ENCODE assay signal across 24 cellular contexts in the genomic region with DNA sequence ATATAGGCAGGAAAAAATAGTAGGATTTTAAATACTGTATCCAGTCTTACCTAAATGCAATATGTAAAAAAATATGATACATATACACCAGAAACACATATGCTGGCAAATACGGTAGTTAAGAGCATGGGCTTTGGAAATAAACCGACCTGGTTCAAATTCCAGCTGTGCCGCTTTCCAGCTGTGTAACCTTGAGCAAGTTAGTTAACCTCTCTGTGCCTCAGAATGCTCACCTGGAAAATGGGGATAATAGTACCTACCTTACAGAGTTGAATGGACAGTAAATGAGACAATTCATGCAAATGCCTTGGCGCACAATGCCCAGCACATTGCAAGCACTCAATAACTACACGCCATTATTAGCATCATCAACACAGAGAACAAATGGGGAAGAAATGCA. TPM values are rescaled to one million over a fixed set of nuclear protein-coding genes. Genes with fewer than 3 reads are reported as not detected.
DNase-seq lines count a peak whose midpoint lies in the region; ATAC-seq and TF ChIP-seq lines count a peak whose summit lies in the region.
"Had no signal": no experiment of that assay in that cellular context is flagged by ENCODE, and none has a peak within 500 bp of the region (broad histone marks: within the 10 kb centered on the region; RNA-seq: fewer than 3 reads in every experiment).

No MANE protein-coding gene starts in this region.

- DNase-seq in DMS 273 (lab: John Stamatoyannopoulos, UW; ENCODE audit: unreplicated experiment) (peak; percentile 21), DMS 273 treated with DMSO at 0.1 percent for 48 hours (lab: John Stamatoyannopoulos, UW) (no peak), SJCRH30 (no peak), epithelial cell of esophagus (ENCODE audit: low read depth) (peak; percentile 60), GF-D8 (lab: John Stamatoyannopoulos, UW) (no peak)
- DNase-seq: activated CD4-positive, alpha-beta memory T cell treated with anti-CD3 and anti-CD28 coated beads, Interleukin-2, amount 10 ng/mL, durations not matched to agents 7 days and 5 days; activated CD4-positive, alpha-beta T cell treated with anti-CD3 and anti-CD28 coated beads for 1 hour; activated CD8-positive, alpha-beta memory T cell treated with anti-CD3 and anti-CD28 coated beads, Interleukin-2, amount 50 U/mL, for 4 hours; activated naive CD4-positive, alpha-beta T cell treated with anti-CD3 and anti-CD28 coated beads, Interleukin-2, amount 10 ng/mL, durations not matched to agents 7 days and 5 days; colonic mucosa; COR-L47; effector memory CD4-positive, alpha-beta T cell; GDM1; islet precursor cell; naive thymus-derived CD8-positive, alpha-beta T cell; NCI-H1092; NCI-H1694; stimulated activated naive B cell treated with anti-CD40 and anti-IgM and Interleukin-4, amounts not matched to agents 10 μg/mL and 1 μg/mL and 100 μg/mL, for 72 hours; testis had no signal

- H3K9ac ChIP-seq in subcutaneous abdominal adipose tissue (ENCODE audit: low read length in 5 of 5), result no peak overlapping the region

- H3K36me3 ChIP-seq in SJCRH30 (no peaks in the 10 kb centered on the region), subcutaneous abdominal adipose tissue (ENCODE audit: control insufficient read depth in 5 of 5, insufficient read depth in 5 of 5, low read length in 5 of 5) (peaks cover 9 to 36% (median 17%) of the 10 kb centered on the region in 5 donors)
- H3K36me3 ChIP-seq: colonic mucosa had no signal

- H3K27ac ChIP-seq in SJCRH30 (peak overlapping the region; percentile 84), subcutaneous abdominal adipose tissue (ENCODE audit: low read depth, low read length) (peak overlapping the region; percentile 8)
- H3K27ac ChIP-seq: 22Rv1, colonic mucosa, SK-N-MC, testis had no signal

- H3K27me3 ChIP-seq in SJCRH30, result no peaks in the 10 kb centered on the region
- H3K27me3 ChIP-seq in subcutaneous abdominal adipose tissue (ENCODE audit: control insufficient read depth in 5 of 5, insufficient read depth in 4 of 5, low read length in 5 of 5), result no peaks in the 10 kb centered on the region
- H3K27me3 ChIP-seq: colonic mucosa, testis had no signal

- TF ChIP-seq CTCF in epithelial cell of esophagus (IDR thresholded peaks at IDR 0.05; ENCODE audit: insufficient read depth, low read depth, low read length, missing control alignments), result no peak

- ATAC-seq in GM18498 (IDR thresholded peaks at IDR 0.05; ENCODE audit: unreplicated experiment), result no peak
- no peak for ATAC-seq in GM21619 (IDR thresholded peaks at IDR 0.05; ENCODE audit: unreplicated experiment)
- ATAC-seq: naive thymus-derived CD8-positive, alpha-beta T cell had no signal

- H3K4me3 ChIP-seq in SJCRH30 (no peak overlapping the region), epithelial cell of esophagus (ENCODE audit: low read length) (no peak overlapping the region), subcutaneous abdominal adipose tissue (ENCODE audit: low read depth in 1 of 5, low read length in 5 of 5) (no peak overlapping the region)
- H3K4me3 ChIP-seq: colonic mucosa, SK-N-MC, testis had no signal

- H3K4me1 ChIP-seq in SJCRH30 (peaks cover 31% of the 10 kb centered on the region), subcutaneous abdominal adipose tissue (ENCODE audit: control insufficient read depth in 5 of 5, insufficient read depth in 5 of 5, low read length in 5 of 5) (peaks cover 0 to 11% (median 0%) of the 10 kb centered on the region in 5 donors)
- H3K4me1 ChIP-seq: colonic mucosa, testis had no signal

- H3K9me3 ChIP-seq in SJCRH30 (replicated peaks) (no peaks in the 10 kb centered on the region), subcutaneous abdominal adipose tissue (ENCODE audit: control insufficient read depth in 5 of 5, low read length in 5 of 5) (no peaks in the 10 kb centered on the region)
- H3K9me3 ChIP-seq: colonic mucosa, testis had no signal

RNA-seq across cellular contexts. Expression of gene SUMF1, which starts 50.6 kb away (rescaled TPM):
- total RNA-seq in SJCRH30 (2014; rRNA removed; shearing (Covaris generic)), result 11.6 and 12.2 TPM in 2 replicates

Comparison
In these comparisons a context has a peak if more than half of its experiments do, and no peak if none do; other contexts are left out.
1. DNase-seq: peak in DMS 273 (single experiment) and epithelial cell of esophagus (single experiment); none in DMS 273 treated with DMSO at 0.1 percent for 48 hours (single experiment), SJCRH30 (0 of 2) and GF-D8 (single experiment).